In the genomic region with DNA sequence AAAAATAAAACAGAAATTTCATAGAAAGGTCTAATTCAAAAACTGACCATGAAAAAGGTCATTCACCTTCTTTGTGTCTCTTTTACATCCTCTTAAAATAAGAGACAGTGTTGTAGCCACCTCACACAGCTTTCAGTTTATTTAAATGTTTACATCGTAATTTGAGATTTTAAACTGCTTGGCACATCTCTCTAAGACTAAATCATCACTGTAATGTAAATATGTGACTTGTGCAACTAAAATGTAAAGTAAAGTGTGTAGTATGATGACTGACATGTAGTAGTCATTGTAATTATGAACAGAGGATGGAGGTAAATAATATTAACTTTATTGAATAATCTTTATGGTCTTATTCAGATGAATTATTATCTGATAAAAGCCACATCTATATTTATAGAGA, we compare ENCODE assay signal across 12 cellular contexts.
"Had no signal": no experiment of that assay in that cellular context is flagged by ENCODE, and none has a peak within 500 bp of the region (broad histone marks: within the 10 kb centered on the region; RNA-seq: fewer than 3 reads in every experiment).

No MANE protein-coding gene starts in this region.

- ATAC-seq: heart right ventricle, upper lobe of right lung had no signal

- H3K4me3 ChIP-seq: esophagus muscularis mucosa, heart right ventricle, neural progenitor cell, testis, upper lobe of right lung had no signal

- DNase-seq: activated effector memory CD4-positive, alpha-beta T cell treated with Interleukin-2 at 50 U/mL for 16 hours; activated T-cell treated with anti-CD3 and anti-CD28 coated beads, Interleukin-2, amount 50 U/mL, for 1 hour; amygdala; brain microvascular endothelial cell; heart right ventricle; kidney glomerular epithelial cell; stimulated activated CD4-positive, alpha-beta T cell treated with anti-CD3 and anti-CD28 coated beads, Interleukin-4, amount 100 ng/mL, for 1 hour; T-helper 2 cell; testis; upper lobe of right lung had no signal
